ENCODE assay signal across 8 cellular contexts in genomic region chr12:108950991-108951739, GRCh38.
DNase-seq lines count a peak whose midpoint lies in the region; ATAC-seq, FAIRE-seq and TF ChIP-seq lines count a peak whose summit lies in the region.

No MANE protein-coding gene starts in this region.

- no peak for TF ChIP-seq POLR2A in endothelial cell of umbilical vein (IDR thresholded peaks at IDR 0.05; ENCODE audit: low read depth, low read length)

- CTCF ChIA-PET in endothelial cell of umbilical vein (lab: Charles Lee): interaction anchor here (0.6 to 2.1 kb wide), 46 partner anchors 9 to 392 kb away, joined by 3 to 45 read pairs (median 4); partner anchors contain the start of genes ISCU, SART3 and SSH1

- H2AFZ ChIP-seq in endothelial cell of umbilical vein (ENCODE audit: low read depth, low read length): peak overlapping the region; percentile 30

- no peaks in the 10 kb centered on the region for H3K79me2 ChIP-seq in endothelial cell of umbilical vein (ENCODE audit: control insufficient read depth, insufficient read depth, low read length)

- DNase-seq in COLO668 (lab: John Stamatoyannopoulos, UW; ENCODE audit: unreplicated experiment) (peak; percentile 73), HL-60 (ENCODE audit: low read depth in 1 of 2, low spot score in 1 of 2) (peak; percentile 43 to 62), NCI-H82 treated with DMSO at 0.1 percent for 48 hours (lab: John Stamatoyannopoulos, UW; ENCODE audit: unreplicated experiment) (peak; percentile 34), endothelial cell of umbilical vein (ENCODE audit: low read depth, low spot score) (peak; percentile 80), mucosa of descending colon (peak; percentile 60 to 89 (median 83))
- peak; percentile 41 to 44 for DNase-seq in activated CD8-positive, alpha-beta memory T cell treated with anti-CD3 and anti-CD28 coated beads for 4 hours (ENCODE audit: low read depth in 2 of 2)
- peak; percentile 38 to 51 for DNase-seq in stimulated activated CD8-positive, alpha-beta memory T cell treated with anti-CD3 and anti-CD28 coated beads, Interleukin-4, amount 100 ng/mL, for 1 hour (ENCODE audit: low read depth in 2 of 2, low spot score in 1 of 2)

- intact Hi-C loops in endothelial cell of umbilical vein (cut with micrococcal nuclease): loop anchor here (1.0 to 5.0 kb wide), 7 partner anchors 67 to 388 kb away; partner anchors contain the start of gene ALKBH2
- intact Hi-C loops in mucosa of descending colon (cut with DNase I, micrococcal nuclease): loop anchor here in 1 of 2 donors (5.0 kb wide), 1 partner anchor 334 kb away; no protein-coding TSS in a partner anchor

- H3K27me3 ChIP-seq in HL-60 (ENCODE audit: insufficient read depth, poor library complexity, severe bottlenecking) (no peaks in the 10 kb centered on the region), endothelial cell of umbilical vein (ENCODE audit: control insufficient read depth in 2 of 2, insufficient read depth in 2 of 2, low read length in 2 of 2) (no peaks in the 10 kb centered on the region)

- no peaks in the 10 kb centered on the region for H3K9me3 ChIP-seq in endothelial cell of umbilical vein (replicated peaks; ENCODE audit: control insufficient read depth, insufficient read depth, low read length)
- peaks cover 9% of the 10 kb centered on the region for H3K9me3 ChIP-seq in mucosa of descending colon

- H3K27ac ChIP-seq in HL-60 (replicated peaks): no peak overlapping the region
- no peak overlapping the region for H3K27ac ChIP-seq in endothelial cell of umbilical vein (ENCODE audit: insufficient read depth, low read depth, low read length)

- peak; percentile 92 for FAIRE-seq in endothelial cell of umbilical vein (lab: Jason Lieb, UNC)

- H3K9me1 ChIP-seq in endothelial cell of umbilical vein (replicated peaks; ENCODE audit: control insufficient read depth, extremely low read depth, insufficient read depth, low read length): no peaks in the 10 kb centered on the region

- no peaks in the 10 kb centered on the region for H3K4me1 ChIP-seq in endothelial cell of umbilical vein (ENCODE audit: control insufficient read depth, extremely low read depth, insufficient read depth, low read length)
- H3K4me1 ChIP-seq in mucosa of descending colon (ENCODE audit: low read depth): no peaks in the 10 kb centered on the region

- ATAC-seq in mucosa of descending colon: peak; percentile 95
- ATAC-seq in GM21576 (IDR thresholded peaks at IDR 0.05; ENCODE audit: unreplicated experiment): no peak

- dilution Hi-C loops in endothelial cell of umbilical vein (cut with MboI; ENCODE audit: extremely low pct_ligation_motif_present, low sequenced_read_pairs): no loop called here

- peak; percentile 57 for TF ChIP-seq CTCF in HL-60 (IDR thresholded peaks at IDR 0.05; ENCODE audit: insufficient read depth, low read length)
- TF ChIP-seq CTCF in endothelial cell of umbilical vein (IDR thresholded peaks at IDR 0.05; ENCODE audit: extremely low read depth in 1 of 2, insufficient read depth in 1 of 2, low read depth in 1 of 2, low read length in 2 of 2): peak; percentile 74 to 80
- peak; percentile 63 for TF ChIP-seq CTCF in mucosa of descending colon (IDR thresholded peaks at IDR 0.05)

- H3K9ac ChIP-seq in endothelial cell of umbilical vein (replicated peaks; ENCODE audit: extremely low read depth, insufficient read depth, low read length): no peak overlapping the region

- no peak overlapping the region for H3K4me3 ChIP-seq in HL-60 (replicated peaks; ENCODE audit: insufficient read depth, low read length)
- no peak overlapping the region for H3K4me3 ChIP-seq in endothelial cell of umbilical vein (replicated peaks in 1 of 3; ENCODE audit: insufficient read depth in 1 of 3, low read depth in 1 of 3, low read length in 3 of 3)
- no peak overlapping the region for H3K4me3 ChIP-seq in mucosa of descending colon

- no peaks in the 10 kb centered on the region for H4K20me1 ChIP-seq in endothelial cell of umbilical vein (replicated peaks; ENCODE audit: control insufficient read depth, extremely low read depth, insufficient read depth, low read length)

- no TSS peak for BruUV-seq in endothelial cell of umbilical vein (replicated peaks; lab: Mats Ljungman, UMichigan)

- H3K4me2 ChIP-seq in endothelial cell of umbilical vein (ENCODE audit: insufficient read depth, low read length): peak overlapping the region; percentile 10

- no peaks in the 10 kb centered on the region for H3K36me3 ChIP-seq in endothelial cell of umbilical vein (ENCODE audit: control insufficient read depth in 2 of 2, extremely low read depth in 1 of 2, insufficient read depth in 2 of 2, low read length in 2 of 2)
- no peaks in the 10 kb centered on the region for H3K36me3 ChIP-seq in mucosa of descending colon (ENCODE audit: low read depth)

- POLR2A ChIA-PET in endothelial cell of umbilical vein (lab: Charles Lee): no interaction called here

TF ChIP-seq in endothelial cell of umbilical vein, 7 proteins besides CTCF, POLR2A, EP300 and RAD21:
- TF ChIP-seq GATA2 (IDR thresholded peaks at IDR 0.05; ENCODE audit: insufficient read depth, insufficient read length, low read depth, low read length): no peak
- TF ChIP-seq FOS (IDR thresholded peaks at IDR 0.05; ENCODE audit: borderline replicate concordance, insufficient read depth, low read length): no peak
- TF ChIP-seq MAX (IDR thresholded peaks at IDR 0.05; ENCODE audit: insufficient read depth, insufficient read length): no peak
- no peak for TF ChIP-seq EZH2 (IDR thresholded peaks at IDR 0.05; ENCODE audit: borderline replicate concordance, low read depth, low read length, severe bottlenecking)
- no peak for TF ChIP-seq MYC (IDR thresholded peaks at IDR 0.05; ENCODE audit: low read depth, low read length)
- TF ChIP-seq POLR2AphosphoS5 (IDR thresholded peaks at IDR 0.05; ENCODE audit: insufficient read depth, low read depth, low read length): no peak
